ENCODE assay signal across 23 cellular contexts in the genomic region with DNA sequence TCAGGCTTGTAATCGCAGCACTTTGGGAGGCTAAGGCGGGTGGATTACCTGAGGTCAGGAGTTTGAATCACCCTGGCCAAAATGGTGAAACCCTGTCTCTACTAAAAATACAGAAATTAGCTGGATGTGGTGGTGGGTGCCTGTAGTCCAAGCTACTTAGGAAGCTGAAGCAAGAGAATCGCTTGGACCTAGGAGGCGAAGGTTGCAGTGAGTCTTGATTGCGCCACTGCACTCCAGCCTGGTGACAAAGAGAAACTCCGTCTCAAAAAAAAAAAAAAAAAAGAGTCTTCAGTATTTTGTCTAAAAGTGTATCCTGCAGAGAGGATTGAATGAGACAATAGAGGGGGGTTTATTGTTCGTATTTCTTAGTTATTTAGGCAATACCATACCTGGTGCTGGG. TPM values are rescaled to one million over a fixed set of nuclear protein-coding genes. Genes with fewer than 3 reads are reported as not detected.
"Had no signal": no experiment of that assay in that cellular context is flagged by ENCODE, and none has a peak within 500 bp of the region (broad histone marks: within the 10 kb centered on the region; RNA-seq: fewer than 3 reads in every experiment).

No MANE protein-coding gene starts in this region.

- H3K36me3 ChIP-seq: SJSA1 had no signal

- H3K4me3 ChIP-seq: K562, SJSA1, SK-N-MC had no signal

- H3K4me2 ChIP-seq: KMS-11 had no signal

- H3K27me3 ChIP-seq: SJSA1 had no signal

- H3K9me3 ChIP-seq: SJSA1 had no signal

- FAIRE-seq: K562, RCC 7860 had no signal

- H3K4me1 ChIP-seq: SJSA1 had no signal

- H3K9ac ChIP-seq: KMS-11 had no signal

- ATAC-seq: K562 had no signal

- DNase-seq: Kasumi-1, MM.1S, NCI-H1092 treated with DMSO at 0.1 percent for 48 hours, NCI-H1436 treated with DMSO at 0.1 percent for 48 hours, NCI-H1694, NCI-H1930, NCI-H2081, NCI-H2107, NCI-H2227 treated with DMSO at 0.1 percent for 48 hours, NCI-H524 treated with DMSO at 0.1 percent for 48 hours, NCI-H69, NCI-H774, Right ventricle myocardium superior, RPMI8226, SIG-M5 had no signal

- H3K27ac ChIP-seq: KMS-11, SJSA1, SK-N-MC had no signal

RNA-seq across cellular contexts. Expression of a gene that starts 25.3 kb away (rescaled TPM):
- total RNA-seq: M059J, Right ventricle myocardium superior had no signal
- polyA plus RNA-seq: IgD-negative memory B cell had no signal

RNA-seq across cellular contexts. Expression of a gene that starts 25.7 kb away (rescaled TPM):
- total RNA-seq: HT1080, M059J, Right ventricle myocardium superior, SJSA1 had no signal
- polyA plus RNA-seq: IgD-negative memory B cell had no signal
